ENCODE assay signal across 14 cellular contexts in genomic region chr15:93470042-93470441, GRCh38.
DNase-seq lines count a peak whose midpoint lies in the region; ATAC-seq and TF ChIP-seq lines count a peak whose summit lies in the region.
"Had no signal": no experiment of that assay in that cellular context is flagged by ENCODE, and none has a peak within 500 bp of the region (broad histone marks: within the 10 kb centered on the region; RNA-seq: fewer than 3 reads in every experiment).

No MANE protein-coding gene starts in this region.

- intact Hi-C loops in left lung (cut with DNase I), result no loop called here

- H3K27me3 Mint-ChIP-seq in glutamatergic neuron (ENCODE audit: unreplicated experiment) (peaks cover 10% of the 10 kb centered on the region), neural crest cell (ENCODE audit: low read depth) (no peaks in the 10 kb centered on the region)

- H3K4me3 ChIP-seq in LNCaP clone FGC (ENCODE audit: low read depth, low read length), result no peak overlapping the region
- no peak overlapping the region for H3K4me3 ChIP-seq in left lung
- H3K4me3 ChIP-seq: BLaER1, GM12878, HAP-1 had no signal

- H3K27ac ChIP-seq in left lung, result no peak overlapping the region
- H3K27ac ChIP-seq: BLaER1 had no signal

- peak overlapping the region; percentile 35 for H3K4me3 Mint-ChIP-seq in glutamatergic neuron (ENCODE audit: unreplicated experiment)
- H3K4me3 Mint-ChIP-seq in neural crest cell, result peak overlapping the region; percentile 55

- no peak for TF ChIP-seq CTCF in LNCaP clone FGC (IDR thresholded peaks at IDR 0.05; ENCODE audit: control insufficient read depth, extremely low read depth, insufficient read depth)
- TF ChIP-seq CTCF in glutamatergic neuron (IDR thresholded peaks at IDR 0.05; ENCODE audit: partially characterized antibody, unreplicated experiment), result no peak
- no peak for TF ChIP-seq CTCF in neural crest cell (conservative IDR thresholded peaks at IDR 0.05)
- TF ChIP-seq CTCF in left lung (IDR thresholded peaks at IDR 0.05), result no peak

- no peaks in the 10 kb centered on the region for H3K9me3 ChIP-seq in left lung
- H3K9me3 ChIP-seq: BLaER1, HAP-1 had no signal

- no peaks in the 10 kb centered on the region for H3K36me3 ChIP-seq in left lung
- H3K36me3 ChIP-seq: BLaER1, HAP-1 had no signal

- H3K4me1 Mint-ChIP-seq in glutamatergic neuron (ENCODE audit: low read depth, unreplicated experiment) (peaks cover 32% of the 10 kb centered on the region), neural crest cell (peaks cover 51% of the 10 kb centered on the region)

- H3K4me1 ChIP-seq in left lung, result no peaks in the 10 kb centered on the region
- H3K4me1 ChIP-seq: HAP-1 had no signal

- ATAC-seq in HG03097 (IDR thresholded peaks at IDR 0.05; ENCODE audit: low FRiP score, unreplicated experiment) (no peak), left lung (no peak)
- ATAC-seq: GM12878 had no signal

- H3K9me3 Mint-ChIP-seq in glutamatergic neuron (ENCODE audit: unreplicated experiment) (peaks cover 12% of the 10 kb centered on the region), neural crest cell (peaks cover 9% of the 10 kb centered on the region)

- H3K36me3 Mint-ChIP-seq in glutamatergic neuron (ENCODE audit: unreplicated experiment), result peaks cover 3% of the 10 kb centered on the region
- peaks cover 2% of the 10 kb centered on the region for H3K36me3 Mint-ChIP-seq in neural crest cell (ENCODE audit: low read depth)

- H3K27ac Mint-ChIP-seq in glutamatergic neuron (ENCODE audit: unreplicated experiment) (peak overlapping the region; percentile 5), neural crest cell (ENCODE audit: unreplicated experiment) (peak overlapping the region; percentile 35)

- no peaks in the 10 kb centered on the region for H3K27me3 ChIP-seq in left lung
- H3K27me3 ChIP-seq: BLaER1 had no signal

- peak; percentile 83 for DNase-seq in ELF-1 (ENCODE audit: low read depth, low spot score)
- DNase-seq in LNCaP clone FGC (ENCODE audit: low read depth), result peak; percentile 2
- DNase-seq in glutamatergic neuron, result no peak
- peak; percentile 35 for DNase-seq in neural crest cell (ENCODE audit: low read depth, low spot score)
- DNase-seq in HK-2 (ENCODE audit: unreplicated experiment), result no peak
- no peak for DNase-seq in left lung
- DNase-seq: 8988T, AML-193, DMS53, IMR-90 had no signal

Comparison
In these comparisons a context has a peak if more than half of its experiments do, and no peak if none do; other contexts are left out.
1. DNase-seq: peak in ELF-1 (single experiment), LNCaP clone FGC (single experiment) and neural crest cell (single experiment); none in glutamatergic neuron (single experiment), HK-2 (single experiment) and left lung (0 of 2).